8 cellular contexts compared by ENCODE assay signal in genomic region chr14:60981626-60982455, GRCh38. TPM values are rescaled to one million over a fixed set of nuclear protein-coding genes. Genes with fewer than 3 reads are reported as not detected.
DNase-seq lines count a peak whose midpoint lies in the region; ATAC-seq and TF ChIP-seq lines count a peak whose summit lies in the region.

No MANE protein-coding gene starts in this region.

- peaks cover 5% of the 10 kb centered on the region for H3F3A ChIP-seq in neural cell (ENCODE audit: insufficient read depth, low read length, poor library complexity, severe bottlenecking)

- no peaks in the 10 kb centered on the region for H3K9me2 ChIP-seq in neural cell (ENCODE audit: insufficient read depth, low read length)

- POLR2A ChIA-PET in activated CD4-positive, alpha-beta T cell treated with anti-CD3 and anti-CD28 coated beads for 36 hours (lab: Charles Lee) = interaction anchor here (0.6 kb wide), 1 partner anchor 64 kb away, joined by 3 read pairs; no protein-coding TSS in a partner anchor

- H3K36me3 Mint-ChIP-seq in activated CD4-positive, alpha-beta T cell treated with anti-CD3 and anti-CD28 coated beads for 36 hours (ENCODE audit: low read depth) = peaks cover 24% of the 10 kb centered on the region
- H3K36me3 Mint-ChIP-seq in endodermal cell (ENCODE audit: low read depth) = peaks cover 8% of the 10 kb centered on the region

- CTCF ChIA-PET in activated CD4-positive, alpha-beta T cell treated with anti-CD3 and anti-CD28 coated beads for 36 hours (lab: Charles Lee) = no interaction called here

- WGBS in endodermal cell (ENCODE audit: insufficient coverage in 1 of 2, insufficient read length in 1 of 2), 2 experiments = 0 to 12% methylated on average over 3 to 13 of the region's 13 CpGs

- ATAC-seq in activated CD4-positive, alpha-beta T cell treated with anti-CD3 and anti-CD28 coated beads for 36 hours = no peak
- no peak for ATAC-seq in GM18861 (IDR thresholded peaks at IDR 0.05; ENCODE audit: unreplicated experiment)
- ATAC-seq in HG03565 (IDR thresholded peaks at IDR 0.05; ENCODE audit: unreplicated experiment) = no peak

- no peak for TF ChIP-seq CTCF in endodermal cell (conservative IDR thresholded peaks at IDR 0.05)
- no peak for TF ChIP-seq CTCF in neural cell (IDR thresholded peaks at IDR 0.05; ENCODE audit: poor library complexity, severe bottlenecking)

- no peak for TF ChIP-seq EP300 in neural cell (conservative IDR thresholded peaks at IDR 0.05; ENCODE audit: poor library complexity, severe bottlenecking)

- TF ChIP-seq RAD21 in neural cell (conservative IDR thresholded peaks at IDR 0.05) = no peak

- H3K27ac Mint-ChIP-seq in activated CD4-positive, alpha-beta T cell treated with anti-CD3 and anti-CD28 coated beads for 36 hours = no peak overlapping the region
- no peak overlapping the region for H3K27ac Mint-ChIP-seq in endodermal cell

- H3K4me1 ChIP-seq in endodermal cell (ENCODE audit: control insufficient read depth, insufficient read depth, low read length) = no peaks in the 10 kb centered on the region

- no peaks in the 10 kb centered on the region for H4K20me1 ChIP-seq in neural cell (ENCODE audit: insufficient read depth)

- peak overlapping the region; percentile 88 for H3K4me2 ChIP-seq in neural cell (ENCODE audit: low read length)

- H3K4me1 Mint-ChIP-seq in activated CD4-positive, alpha-beta T cell treated with anti-CD3 and anti-CD28 coated beads for 36 hours = peaks cover 27% of the 10 kb centered on the region
- peaks cover 10% of the 10 kb centered on the region for H3K4me1 Mint-ChIP-seq in endodermal cell

- no peak overlapping the region for H3K4me3 Mint-ChIP-seq in activated CD4-positive, alpha-beta T cell treated with anti-CD3 and anti-CD28 coated beads for 36 hours
- no peak overlapping the region for H3K4me3 Mint-ChIP-seq in endodermal cell

- H2AFZ ChIP-seq in neural cell (ENCODE audit: low read depth, low read length) = peak overlapping the region; percentile 84

- H3K27ac ChIP-seq in endodermal cell (ENCODE audit: low read depth, low read length) (peak overlapping the region; percentile 74), neural cell (ENCODE audit: low read length) (peak overlapping the region; percentile 82)

- H3K9me3 ChIP-seq in endodermal cell (ENCODE audit: control insufficient read depth, low read length) (no peaks in the 10 kb centered on the region), neural cell (ENCODE audit: low read length) (no peaks in the 10 kb centered on the region)

- no peaks in the 10 kb centered on the region for H3K9me3 Mint-ChIP-seq in activated CD4-positive, alpha-beta T cell treated with anti-CD3 and anti-CD28 coated beads for 36 hours (ENCODE audit: low read depth)
- no peaks in the 10 kb centered on the region for H3K9me3 Mint-ChIP-seq in endodermal cell

- H3K27me3 ChIP-seq in endodermal cell (ENCODE audit: control insufficient read depth, insufficient read depth, low read length, poor library complexity, severe bottlenecking) = no peaks in the 10 kb centered on the region
- no peaks in the 10 kb centered on the region for H3K27me3 ChIP-seq in neural cell (ENCODE audit: insufficient read depth, low read depth, low read length)

- H3K9ac ChIP-seq in endodermal cell (ENCODE audit: extremely low read depth, low read length, poor library complexity, severe bottlenecking) (peak overlapping the region; percentile 78), neural cell (ENCODE audit: low read length) (peak overlapping the region; percentile 83)

- peaks cover 15% of the 10 kb centered on the region for H3K36me3 ChIP-seq in endodermal cell (ENCODE audit: control insufficient read depth, insufficient read depth, low read length)
- no peaks in the 10 kb centered on the region for H3K36me3 ChIP-seq in neural cell (ENCODE audit: insufficient read depth, low read length)

- DNase-seq in activated CD4-positive, alpha-beta T cell treated with anti-CD3 and anti-CD28 coated beads for 36 hours = peak; percentile 7
- no peak for DNase-seq in activated CD4-positive, alpha-beta T cell treated with anti-CD3 and anti-CD28 coated beads, Interleukin-2, amount 50 U/mL, for 4 hours
- peak; percentile 39 for DNase-seq in NCI-H2227 treated with DMSO at 0.1 percent for 48 hours (lab: John Stamatoyannopoulos, UW)
- no peak for DNase-seq in endodermal cell
- no peak for DNase-seq in effector CD8-positive, alpha-beta T cell (lab: John Stamatoyannopoulos, UW)

- H3K4me3 ChIP-seq in endodermal cell (ENCODE audit: low read length) = peak overlapping the region; percentile 99
- H3K4me3 ChIP-seq in neural cell (ENCODE audit: low read length) = peak overlapping the region; percentile 84

- H3K27me3 Mint-ChIP-seq in activated CD4-positive, alpha-beta T cell treated with anti-CD3 and anti-CD28 coated beads for 36 hours = no peaks in the 10 kb centered on the region
- H3K27me3 Mint-ChIP-seq in endodermal cell (ENCODE audit: insufficient read depth) = no peaks in the 10 kb centered on the region

- intact Hi-C loops in activated CD4-positive, alpha-beta T cell treated with anti-CD3 and anti-CD28 coated beads for 36 hours (cut with DNase I, micrococcal nuclease) = loop anchor here (1.0 to 5.0 kb wide), 9 partner anchors 17 to 733 kb away; partner anchors contain the start of genes MNAT1 (in 1 of the 2), PPM1A (in 1 of the 2) and SIX4 (in 1 of the 2)

- H3K79me2 ChIP-seq in neural cell (replicated peaks; ENCODE audit: insufficient read depth, low read length) = peaks cover 12% of the 10 kb centered on the region

TF ChIP-seq in neural cell, 6 proteins besides CTCF, POLR2A, EP300 and RAD21:
- TF ChIP-seq MXI1 (conservative IDR thresholded peaks at IDR 0.05; ENCODE audit: poor library complexity, severe bottlenecking) (no peak), TAF1 (IDR thresholded peaks at IDR 0.05; ENCODE audit: low read depth) (no peak), EZH2 (IDR thresholded peaks at IDR 0.05; ENCODE audit: borderline replicate concordance, insufficient read depth, low read length, poor library complexity, severe bottlenecking) (no peak), POLR2AphosphoS5 (IDR thresholded peaks at IDR 0.05) (no peak), SMC3 (conservative IDR thresholded peaks at IDR 0.05; ENCODE audit: poor library complexity) (no peak)
- TF ChIP-seq, protein P1, sequence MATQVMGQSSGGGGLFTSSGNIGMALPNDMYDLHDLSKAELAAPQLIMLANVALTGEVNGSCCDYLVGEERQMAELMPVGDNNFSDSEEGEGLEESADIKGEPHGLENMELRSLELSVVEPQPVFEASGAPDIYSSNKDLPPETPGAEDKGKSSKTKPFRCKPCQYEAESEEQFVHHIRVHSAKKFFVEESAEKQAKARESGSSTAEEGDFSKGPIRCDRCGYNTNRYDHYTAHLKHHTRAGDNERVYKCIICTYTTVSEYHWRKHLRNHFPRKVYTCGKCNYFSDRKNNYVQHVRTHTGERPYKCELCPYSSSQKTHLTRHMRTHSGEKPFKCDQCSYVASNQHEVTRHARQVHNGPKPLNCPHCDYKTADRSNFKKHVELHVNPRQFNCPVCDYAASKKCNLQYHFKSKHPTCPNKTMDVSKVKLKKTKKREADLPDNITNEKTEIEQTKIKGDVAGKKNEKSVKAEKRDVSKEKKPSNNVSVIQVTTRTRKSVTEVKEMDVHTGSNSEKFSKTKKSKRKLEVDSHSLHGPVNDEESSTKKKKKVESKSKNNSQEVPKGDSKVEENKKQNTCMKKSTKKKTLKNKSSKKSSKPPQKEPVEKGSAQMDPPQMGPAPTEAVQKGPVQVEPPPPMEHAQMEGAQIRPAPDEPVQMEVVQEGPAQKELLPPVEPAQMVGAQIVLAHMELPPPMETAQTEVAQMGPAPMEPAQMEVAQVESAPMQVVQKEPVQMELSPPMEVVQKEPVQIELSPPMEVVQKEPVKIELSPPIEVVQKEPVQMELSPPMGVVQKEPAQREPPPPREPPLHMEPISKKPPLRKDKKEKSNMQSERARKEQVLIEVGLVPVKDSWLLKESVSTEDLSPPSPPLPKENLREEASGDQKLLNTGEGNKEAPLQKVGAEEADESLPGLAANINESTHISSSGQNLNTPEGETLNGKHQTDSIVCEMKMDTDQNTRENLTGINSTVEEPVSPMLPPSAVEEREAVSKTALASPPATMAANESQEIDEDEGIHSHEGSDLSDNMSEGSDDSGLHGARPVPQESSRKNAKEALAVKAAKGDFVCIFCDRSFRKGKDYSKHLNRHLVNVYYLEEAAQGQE (IDR thresholded peaks at IDR 0.05; ENCODE audit: borderline replicate concordance) = no peak

RNA-seq across cellular contexts. Expression of gene SLC38A6, which starts 0.8 kb away (rescaled TPM):
- 1 to 10 TPM; 4.5 to 5.3 TPM for total RNA-seq in activated CD4-positive, alpha-beta T cell treated with anti-CD3 and anti-CD28 coated beads for 36 hours
- total RNA-seq in endodermal cell = 10 to 100 TPM in 1 of 2 donors, 1 to 10 TPM in 1; 9.9 to 18.2 TPM
- 12.0 TPM for polyA plus RNA-seq in endodermal cell (2013, experiment 1 of 2)
- 8.8 TPM for polyA plus RNA-seq in endodermal cell (2013, experiment 2 of 2)
- 31.9 and 32.9 TPM in 2 replicates for polyA plus RNA-seq in neural cell
- polyA minus RNA-seq in neural cell = 102 TPM in 2 replicates

RNA-seq across cellular contexts. Expression of gene TRMT5, which starts 1.0 kb away (rescaled TPM):
- total RNA-seq in activated CD4-positive, alpha-beta T cell treated with anti-CD3 and anti-CD28 coated beads for 36 hours = 10 to 100 TPM; 19.7 to 20.8 TPM
- total RNA-seq in endodermal cell = 10 to 100 TPM; 18.4 to 19.8 TPM
- polyA plus RNA-seq in endodermal cell (2013, experiment 1 of 2) = 14.2 TPM
- 14.4 TPM for polyA plus RNA-seq in endodermal cell (2013, experiment 2 of 2)
- polyA plus RNA-seq in neural cell = 7.6 and 16.7 TPM in 2 replicates
- polyA minus RNA-seq in neural cell = 20.9 and 28.4 TPM in 2 replicates

Comparison
In these comparisons a context has a peak if more than half of its experiments do, and no peak if none do; other contexts are left out.
1. DNase-seq: peak in activated CD4-positive, alpha-beta T cell treated with anti-CD3 and anti-CD28 coated beads for 36 hours (single experiment) and NCI-H2227 treated with DMSO at 0.1 percent for 48 hours (single experiment); none in activated CD4-positive, alpha-beta T cell treated with anti-CD3 and anti-CD28 coated beads, Interleukin-2, amount 50 U/mL, for 4 hours (0 of 2), endodermal cell (single experiment) and effector CD8-positive, alpha-beta T cell (single experiment).